In the genomic region with DNA sequence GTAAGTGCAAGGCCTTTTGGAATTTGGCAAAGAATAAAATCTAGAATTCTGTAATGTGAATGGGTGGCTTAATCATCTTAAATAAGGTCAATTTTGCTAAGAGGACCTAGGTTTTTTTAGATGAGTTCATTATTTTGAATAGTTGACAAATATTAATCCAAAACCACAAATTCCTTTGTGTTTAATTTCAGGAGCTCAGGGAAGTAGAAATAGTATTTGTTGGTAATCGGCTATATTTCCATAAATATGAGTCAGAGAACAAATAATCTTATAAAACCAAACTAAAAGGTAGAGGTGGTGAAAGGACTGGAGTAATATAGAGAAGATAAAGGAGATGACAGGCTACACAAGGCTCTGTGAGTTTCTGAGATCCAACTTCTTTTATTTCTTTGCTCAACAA, we compare ENCODE assay signal across 16 cellular contexts.
DNase-seq lines count a peak whose midpoint lies in the region; FAIRE-seq and TF ChIP-seq lines count a peak whose summit lies in the region.
"Had no signal": no experiment of that assay in that cellular context is flagged by ENCODE, and none has a peak within 500 bp of the region (broad histone marks: within the 10 kb centered on the region; RNA-seq: fewer than 3 reads in every experiment).

No MANE protein-coding gene starts in this region.

- no peak for FAIRE-seq in astrocyte (lab: Jason Lieb, UNC)
- FAIRE-seq: A204.1, H1 had no signal

- H3K4me2 ChIP-seq in OCI-LY3 (ENCODE audit: low read length) (peak overlapping the region; percentile 14; the same call in 1 of the 2 replicates), astrocyte (ENCODE audit: low read length) (no peak overlapping the region), PC-9 (no peak overlapping the region)

- CTCF ChIA-PET in PC-9 (lab: Charles Lee): no interaction called here

- POLR2A ChIA-PET in PC-9 (lab: Charles Lee; ENCODE audit: unreplicated experiment): no interaction called here

- H3K4me1 ChIP-seq in OCI-LY3 (ENCODE audit: low read length) (peaks cover 7% of the 10 kb centered on the region), astrocyte (ENCODE audit: insufficient read depth, low read length) (peaks cover 17% of the 10 kb centered on the region), PC-9 (replicated peaks; ENCODE audit: insufficient read depth) (no peaks in the 10 kb centered on the region)
- H3K4me1 ChIP-seq: BE2C had no signal

- DNase-seq in astrocyte (ENCODE audit: low read depth) (peak; percentile 20), fibroblast of mammary gland (ENCODE audit: low read depth) (peak; percentile 36), PC-9 (no peak), EL (no peak), SK-N-DZ (ENCODE audit: low spot score) (no peak)
- DNase-seq: ACHN; BE2C; C1 segment of cervical spinal cord; CD4-positive, CD25-positive, alpha-beta regulatory T cell; CD8-positive, alpha-beta memory T cell; COR-L47; GF-D8; H9 had no signal

- H3K9me3 ChIP-seq in OCI-LY3 (ENCODE audit: insufficient read depth, low read length) (no peaks in the 10 kb centered on the region), astrocyte (ENCODE audit: insufficient read depth, low read depth, low read length) (no peaks in the 10 kb centered on the region), PC-9 (ENCODE audit: insufficient read depth, low read depth) (no peaks in the 10 kb centered on the region)
- H3K9me3 ChIP-seq: BE2C had no signal

- H3K9ac ChIP-seq in OCI-LY3 (ENCODE audit: low read length) (no peak overlapping the region), astrocyte (ENCODE audit: low read length) (no peak overlapping the region)

- H3K27ac Mint-ChIP-seq in astrocyte (ENCODE audit: unreplicated experiment): no peak overlapping the region
- H3K27ac Mint-ChIP-seq: CD4-positive, CD25-positive, alpha-beta regulatory T cell; CD8-positive, alpha-beta memory T cell; H9 had no signal

- H3K27me3 Mint-ChIP-seq in astrocyte (ENCODE audit: low read depth, unreplicated experiment): no peaks in the 10 kb centered on the region
- H3K27me3 Mint-ChIP-seq: CD8-positive, alpha-beta memory T cell had no signal

- H3K27me3 ChIP-seq in OCI-LY3 (ENCODE audit: low read depth, low read length) (no peaks in the 10 kb centered on the region), astrocyte (ENCODE audit: insufficient read depth, low read length) (no peaks in the 10 kb centered on the region), PC-9 (ENCODE audit: insufficient read depth, low read depth) (no peaks in the 10 kb centered on the region)
- H3K27me3 ChIP-seq: BE2C had no signal

- no peaks in the 10 kb centered on the region for H4K20me1 ChIP-seq in OCI-LY3 (ENCODE audit: insufficient read depth, low read length)
- no peaks in the 10 kb centered on the region for H4K20me1 ChIP-seq in astrocyte (ENCODE audit: insufficient read depth, low read length)
- no peaks in the 10 kb centered on the region for H4K20me1 ChIP-seq in PC-9 (ENCODE audit: insufficient read depth)

- H3K4me3 Mint-ChIP-seq in astrocyte (ENCODE audit: unreplicated experiment): no peak overlapping the region
- H3K4me3 Mint-ChIP-seq: CD4-positive, CD25-positive, alpha-beta regulatory T cell; CD8-positive, alpha-beta memory T cell; H9 had no signal

- H2AFZ ChIP-seq in OCI-LY3 (ENCODE audit: low read depth, low read length) (0 out of 2 replicates have a peak overlapping the region, but pooled peaks have one; percentile 12), astrocyte (ENCODE audit: low read depth, low read length) (no peak overlapping the region), PC-9 (no peak overlapping the region)

- no peaks in the 10 kb centered on the region for H3K79me2 ChIP-seq in OCI-LY3 (ENCODE audit: low read length)
- H3K79me2 ChIP-seq in astrocyte (ENCODE audit: insufficient read depth, low read length): no peaks in the 10 kb centered on the region
- H3K79me2 ChIP-seq in PC-9 (ENCODE audit: low read depth): no peaks in the 10 kb centered on the region

- H3K9me2 ChIP-seq in PC-9 (ENCODE audit: insufficient read depth): no peaks in the 10 kb centered on the region

- no peak overlapping the region for H3K27ac ChIP-seq in OCI-LY3 (ENCODE audit: low read length)
- H3K27ac ChIP-seq in astrocyte (ENCODE audit: low read depth, low read length): no peak overlapping the region
- no peak overlapping the region for H3K27ac ChIP-seq in PC-9

- no peaks in the 10 kb centered on the region for H3K36me3 Mint-ChIP-seq in astrocyte (ENCODE audit: low read depth, unreplicated experiment)
- H3K36me3 Mint-ChIP-seq: CD4-positive, CD25-positive, alpha-beta regulatory T cell; CD8-positive, alpha-beta memory T cell had no signal

- TF ChIP-seq CTCF in OCI-LY3 (IDR thresholded peaks at IDR 0.05; ENCODE audit: low read depth, low read length) (no peak), astrocyte (IDR thresholded peaks at IDR 0.05; ENCODE audit: insufficient read depth, low read depth, low read length) (no peak), fibroblast of mammary gland (conservative IDR thresholded peaks at IDR 0.05; ENCODE audit: control insufficient read depth, insufficient read depth, low read depth, low read length) (no peak), PC-9 (conservative IDR thresholded peaks at IDR 0.05) (no peak)

- H3K36me3 ChIP-seq in OCI-LY3 (replicated peaks; ENCODE audit: low read depth, low read length) (no peaks in the 10 kb centered on the region), astrocyte (ENCODE audit: insufficient read depth, low read length) (no peaks in the 10 kb centered on the region), PC-9 (ENCODE audit: low read depth) (no peaks in the 10 kb centered on the region)
- H3K36me3 ChIP-seq: BE2C had no signal

- intact Hi-C loops in PC-9 (cut with micrococcal nuclease; ENCODE audit: unreplicated experiment): no loop called here

- no peaks in the 10 kb centered on the region for H3F3A ChIP-seq in PC-9 (ENCODE audit: insufficient read depth, low read depth)

- no peaks in the 10 kb centered on the region for H3K9me3 Mint-ChIP-seq in astrocyte (ENCODE audit: unreplicated experiment)
- H3K9me3 Mint-ChIP-seq: H9 had no signal

- H3K4me1 Mint-ChIP-seq in astrocyte (ENCODE audit: low read depth, unreplicated experiment): peaks cover 13% of the 10 kb centered on the region
- H3K4me1 Mint-ChIP-seq: CD8-positive, alpha-beta memory T cell had no signal

- no peak overlapping the region for H3K4me3 ChIP-seq in OCI-LY3 (ENCODE audit: low read length)
- no peak overlapping the region for H3K4me3 ChIP-seq in astrocyte (ENCODE audit: insufficient read depth, low read depth, low read length)
- no peak overlapping the region for H3K4me3 ChIP-seq in fibroblast of mammary gland (ENCODE audit: control insufficient read depth, low read depth, low read length)
- H3K4me3 ChIP-seq in PC-9: no peak overlapping the region

- no TSS peak for BruUV-seq in PC-9 (replicated peaks; lab: Mats Ljungman, UMichigan)

Comparison
In these comparisons a context has a peak if more than half of its experiments do, and no peak if none do; other contexts are left out.
1. DNase-seq: peak in astrocyte (single experiment) and fibroblast of mammary gland (single experiment); none in PC-9 (0 of 2), EL (single experiment) and SK-N-DZ (single experiment).